In genomic region chr20:50918403-50918802, GRCh38 we compare ENCODE assay signal across 14 cellular contexts. TPM values are rescaled to one million over a fixed set of nuclear protein-coding genes. Genes with fewer than 3 reads are reported as not detected.
DNase-seq lines count a peak whose midpoint lies in the region; FAIRE-seq and TF ChIP-seq lines count a peak whose summit lies in the region.
"Had no signal": no experiment of that assay in that cellular context is flagged by ENCODE, and none has a peak within 500 bp of the region (broad histone marks: within the 10 kb centered on the region; RNA-seq: fewer than 3 reads in every experiment).

No MANE protein-coding gene starts in this region.

- in situ Hi-C loops in astrocyte of the spinal cord (cut with HindIII; ENCODE audit: low sequenced_read_pairs): no loop called here

- H2AK5ac ChIP-seq in mesenchymal stem cell (ENCODE audit: low read length, severe bottlenecking): no peak overlapping the region

- no peak overlapping the region for H2BK5ac ChIP-seq in mesenchymal stem cell (ENCODE audit: low read depth, low read length, poor library complexity, severe bottlenecking)

- H3K23ac ChIP-seq in mesenchymal stem cell (ENCODE audit: low read length in 2 of 2): no peak overlapping the region

- H4K8ac ChIP-seq in mesenchymal stem cell (ENCODE audit: low read length): no peak overlapping the region

- H3K9me3 ChIP-seq in BLaER1 (no peaks in the 10 kb centered on the region), mesenchymal stem cell (ENCODE audit: control insufficient read depth, low read length) (no peaks in the 10 kb centered on the region), testis (no peaks in the 10 kb centered on the region)

- no peak overlapping the region for H2AFZ ChIP-seq in mesenchymal stem cell (ENCODE audit: low read depth, low read length)

- no peak for TF ChIP-seq POLR2A in testis (IDR thresholded peaks at IDR 0.05)

- intact Hi-C loops in testis (cut with DNase I; ENCODE audit: low total_unique reads): no loop called here

- H3K36me3 ChIP-seq in BLaER1: peaks cover 84% of the 10 kb centered on the region
- peaks cover under 1 to 7% of the 10 kb centered on the region in 2 experiments for H3K36me3 ChIP-seq in mesenchymal stem cell (ENCODE audit: control insufficient read depth in 1 of 2, insufficient read depth in 2 of 2, low read depth in 1 of 2, low read length in 2 of 2)
- no peaks in the 10 kb centered on the region for H3K36me3 ChIP-seq in testis (ENCODE audit: low read depth, missing control alignments)

- no peak overlapping the region for H4K91ac ChIP-seq in mesenchymal stem cell (ENCODE audit: low read length)

- peaks cover 90% of the 10 kb centered on the region for H3K4me1 ChIP-seq in BLaER1
- H3K4me1 ChIP-seq in mesenchymal stem cell (ENCODE audit: control insufficient read depth, insufficient read depth, low read depth, low read length): peaks cover 13% of the 10 kb centered on the region
- peaks cover 57% of the 10 kb centered on the region for H3K4me1 ChIP-seq in testis

- H3K9ac ChIP-seq in BLaER1 (no peak overlapping the region), mesenchymal stem cell (ENCODE audit: low read length) (peak overlapping the region; percentile 59)

- H2BK120ac ChIP-seq in mesenchymal stem cell (ENCODE audit: low read depth, low read length): no peak overlapping the region

- no peak overlapping the region for H2BK15ac ChIP-seq in mesenchymal stem cell (ENCODE audit: low read depth, poor library complexity, severe bottlenecking)

- no peak overlapping the region for H3K14ac ChIP-seq in mesenchymal stem cell (ENCODE audit: low read length in 2 of 2)

- H3K27me3 ChIP-seq in BLaER1 (no peaks in the 10 kb centered on the region), mesenchymal stem cell (ENCODE audit: control insufficient read depth in 1 of 2, insufficient read depth in 1 of 2, low read length in 2 of 2) (no peaks in the 10 kb centered on the region), testis (no peaks in the 10 kb centered on the region)

- no peak overlapping the region for H3K4ac ChIP-seq in mesenchymal stem cell (ENCODE audit: low read depth in 1 of 2, low read length in 2 of 2)

- FAIRE-seq in HTR-8/SVneo (lab: Jason Lieb, UNC): peak; percentile 4

- H3K18ac ChIP-seq in mesenchymal stem cell (ENCODE audit: low read depth in 1 of 2, low read length in 2 of 2): no peak overlapping the region

- WGBS in mesenchymal stem cell: 89% methylated on average over 2 of the region's 3 CpGs
- WGBS in testis, 2 donors: 41 to 56% methylated on average over 3 of the region's 3 CpGs

- H3K79me1 ChIP-seq in mesenchymal stem cell (replicated peaks; ENCODE audit: low read length, poor library complexity, severe bottlenecking): no peaks in the 10 kb centered on the region

- H3K27ac ChIP-seq in BLaER1 (no peak overlapping the region), mesenchymal stem cell (ENCODE audit: low read length, poor library complexity, severe bottlenecking) (no peak overlapping the region), testis (no peak overlapping the region)
- H3K27ac ChIP-seq: VCaP had no signal

- TF ChIP-seq CTCF in astrocyte of the spinal cord (IDR thresholded peaks at IDR 0.05; ENCODE audit: low read depth, low read length) (no peak), GM20000 (IDR thresholded peaks at IDR 0.05; ENCODE audit: extremely low read depth, missing control alignments) (no peak), testis (IDR thresholded peaks at IDR 0.05) (no peak)

- H3K4me2 ChIP-seq in BLaER1: peak overlapping the region; percentile 63
- H3K4me2 ChIP-seq in mesenchymal stem cell (ENCODE audit: low read length, poor library complexity, severe bottlenecking): no peak overlapping the region

- no peak for DNase-seq in HTR-8/SVneo (ENCODE audit: insufficient read length, low spot score)
- DNase-seq in astrocyte of the spinal cord (ENCODE audit: low read depth, low spot score): peak; percentile 47
- no peak for DNase-seq in mesenchymal stem cell
- no peak for DNase-seq in GM20000 (ENCODE audit: low spot score)
- DNase-seq in stimulated activated CD8-positive, alpha-beta memory T cell treated with anti-CD3 and anti-CD28 coated beads, Interleukin-4, amount 100 ng/mL, for 48 hours: no peak
- DNase-seq in testis: no peak
- no peak for DNase-seq in stimulated activated naive CD4-positive, alpha-beta T cell (lab: John Stamatoyannopoulos, UW)
- DNase-seq: left cardiac atrium; NCI-H524; occipital lobe; SHP77; stimulated activated naive CD4-positive, alpha-beta T cell treated with Interleukin-2 at 50 U/mL for 16 hours had no signal

- peaks cover 100% of the 10 kb centered on the region for H4K20me1 ChIP-seq in BLaER1

- H3K4me3 ChIP-seq in BLaER1 (no peak overlapping the region), astrocyte of the spinal cord (ENCODE audit: low read depth, low read length) (no peak overlapping the region), mesenchymal stem cell (ENCODE audit: insufficient read depth in 1 of 2, low read depth in 1 of 2, low read length in 2 of 2) (no peak overlapping the region), testis (no peak overlapping the region)

- H2BK12ac ChIP-seq in mesenchymal stem cell (ENCODE audit: low read length in 2 of 2): no peak overlapping the region

RNA-seq across cellular contexts. Expression of gene ADNP, which starts 12.8 kb away (rescaled TPM):
- 47.9 TPM for polyA plus RNA-seq in mesenchymal stem cell (2013, experiment 1 of 2)
- 45.5 TPM for polyA plus RNA-seq in mesenchymal stem cell (2013, experiment 2 of 2)
- total RNA-seq in testis: 100 to 1,000 TPM; 101 to 110 TPM
- 83.5 TPM for polyA plus RNA-seq in testis (ENCODE audit: insufficient read depth, low read depth, low replicate concordance)

RNA-seq across cellular contexts. Expression of gene DPM1, which starts 39.9 kb away (rescaled TPM):
- 53.8 TPM for polyA plus RNA-seq in mesenchymal stem cell (2013, experiment 1 of 2)
- 63.4 TPM for polyA plus RNA-seq in mesenchymal stem cell (2013, experiment 2 of 2)
- total RNA-seq in testis: 10 to 100 TPM; 44.5 to 54.3 TPM
- 71.0 TPM for polyA plus RNA-seq in testis (ENCODE audit: insufficient read depth, low read depth, low replicate concordance)

RNA-seq across cellular contexts. Expression of gene MOCS3, which starts 40.2 kb away (rescaled TPM):
- polyA plus RNA-seq in mesenchymal stem cell (2013, experiment 1 of 2): 2.5 TPM
- polyA plus RNA-seq in mesenchymal stem cell (2013, experiment 2 of 2): 2.5 TPM
- 1 to 10 TPM; 7.4 to 9.3 TPM for total RNA-seq in testis
- 6.5 TPM for polyA plus RNA-seq in testis (ENCODE audit: insufficient read depth, low read depth, low replicate concordance)
